In genomic region chr15:96046620-96047240, GRCh38 we compare ENCODE assay signal across 2 cellular contexts.
TF ChIP-seq lines count a peak whose summit lies in the region.

No MANE protein-coding gene starts in this region.

TF ChIP-seq in IMR-90, 13 proteins besides CTCF, POLR2A, EP300 and RAD21:
- TF ChIP-seq SMC3 (IDR thresholded peaks at IDR 0.05; ENCODE audit: low read depth, low read length) (no peak), CEBPB (IDR thresholded peaks at IDR 0.05; ENCODE audit: low read depth, low read length) (no peak), ELK1 (IDR thresholded peaks at IDR 0.05; ENCODE audit: borderline replicate concordance, low read depth, low read length) (no peak), USF2 (IDR thresholded peaks at IDR 0.05; ENCODE audit: low read depth, low read length) (no peak), RFX5 (IDR thresholded peaks at IDR 0.05; ENCODE audit: low read depth, low read length) (no peak), MXI1 (IDR thresholded peaks at IDR 0.05; ENCODE audit: borderline replicate concordance, low read depth, low read length) (no peak)

TF ChIP-seq in endothelial cell of umbilical vein, 7 proteins besides CTCF, POLR2A, EP300 and RAD21:
- TF ChIP-seq MAX (IDR thresholded peaks at IDR 0.05; ENCODE audit: insufficient read depth, insufficient read length): no peak
- no peak for TF ChIP-seq JUN (IDR thresholded peaks at IDR 0.05; ENCODE audit: borderline replicate concordance, insufficient read depth, insufficient read length, low read depth)
- no peak for TF ChIP-seq FOS (IDR thresholded peaks at IDR 0.05; ENCODE audit: borderline replicate concordance, insufficient read depth, low read length)
- no peak for TF ChIP-seq EZH2 (IDR thresholded peaks at IDR 0.05; ENCODE audit: borderline replicate concordance, low read depth, low read length, severe bottlenecking)
- TF ChIP-seq MYC (IDR thresholded peaks at IDR 0.05; ENCODE audit: low read depth, low read length): no peak
- TF ChIP-seq POLR2AphosphoS5 (IDR thresholded peaks at IDR 0.05; ENCODE audit: insufficient read depth, low read depth, low read length): no peak
- TF ChIP-seq GATA2 (IDR thresholded peaks at IDR 0.05; ENCODE audit: insufficient read depth, insufficient read length, low read depth, low read length): no peak
